Comparison of ENCODE assay signal across 8 cellular contexts in genomic region chr2:172234716-172235661, GRCh38.
A peak's percentile ranks its signal among the peaks of the same experiment; 100 is the strongest.
DNase-seq lines count a peak whose midpoint lies in the region; ATAC-seq and TF ChIP-seq lines count a peak whose summit lies in the region.

No MANE protein-coding gene starts in this region.

- peaks cover 0 to 8% of the 10 kb centered on the region in 2 donors for H3K27me3 ChIP-seq in right lobe of liver

- H3K4me3 Mint-ChIP-seq in stimulated activated naive CD8-positive, alpha-beta T cell treated with anti-CD3 and anti-CD28 coated beads, Interleukin-15, amount 100 ng/mL, for 72 hours: peak overlapping the region; percentile 84 to 85

- no peak overlapping the region for H3K27ac ChIP-seq in right lobe of liver

- DNase-seq in NCI-H1436 (lab: John Stamatoyannopoulos, UW) (peak; percentile 59), NCI-H1436 treated with DMSO at 0.1 percent for 48 hours (lab: John Stamatoyannopoulos, UW) (no peak), SHP77 (lab: John Stamatoyannopoulos, UW) (peak; percentile 58 to 64), cardiac fibroblast (ENCODE audit: low read depth in 2 of 2) (no peak), right lobe of liver (no peak)
- peak in 1 of 2 donors; percentile 10 for DNase-seq in stimulated activated naive CD8-positive, alpha-beta T cell treated with anti-CD3 and anti-CD28 coated beads, Interleukin-15, amount 100 ng/mL, for 72 hours

- peak; percentile 24 to 69 (median 54) for ATAC-seq in right lobe of liver
- peak; percentile 72 for ATAC-seq in stimulated activated naive CD8-positive, alpha-beta T cell treated with anti-CD3 and anti-CD28 coated beads, Interleukin-15, amount 100 ng/mL, for 72 hours
- no peak for ATAC-seq in HG02759 (IDR thresholded peaks at IDR 0.05; ENCODE audit: unreplicated experiment)
- no peak for ATAC-seq in HG02798 (IDR thresholded peaks at IDR 0.05; ENCODE audit: poor library complexity, unreplicated experiment)

- peaks cover 0 to 8% (median 0%) of the 10 kb centered on the region in 4 donors for H3K4me1 ChIP-seq in right lobe of liver

- no peaks in the 10 kb centered on the region for H3K9me3 ChIP-seq in right lobe of liver

- no peaks in the 10 kb centered on the region for H3K9me3 Mint-ChIP-seq in stimulated activated naive CD8-positive, alpha-beta T cell treated with anti-CD3 and anti-CD28 coated beads, Interleukin-15, amount 100 ng/mL, for 72 hours

- 2% methylated on average over 23 of the region's 64 CpGs for WGBS in right lobe of liver (ENCODE audit: insufficient coverage, low coverage, low lambda C conversion rate, missing lambda C conversion rate)

- peaks cover 18% of the 10 kb centered on the region for H3K4me1 Mint-ChIP-seq in stimulated activated naive CD8-positive, alpha-beta T cell treated with anti-CD3 and anti-CD28 coated beads, Interleukin-15, amount 100 ng/mL, for 72 hours

- H3K4me3 ChIP-seq in cardiac fibroblast (replicated peaks in 1 of 2; ENCODE audit: low read depth in 2 of 2, low read length in 2 of 2) (peak overlapping the region; percentile 38 to 39), right lobe of liver (peak overlapping the region; percentile 16 to 19 (median 16))

- TF ChIP-seq CTCF in cardiac fibroblast (IDR thresholded peaks at IDR 0.05; ENCODE audit: low read depth, low read length) (no peak), right lobe of liver (IDR thresholded peaks at IDR 0.05) (no peak)

- TF ChIP-seq POLR2A in right lobe of liver (IDR thresholded peaks at IDR 0.05): no peak

- intact Hi-C loops in right lobe of liver (cut with DNase I): no loop called here

- H3K27me3 Mint-ChIP-seq in stimulated activated naive CD8-positive, alpha-beta T cell treated with anti-CD3 and anti-CD28 coated beads, Interleukin-15, amount 100 ng/mL, for 72 hours: peaks cover 46% of the 10 kb centered on the region

- H3K36me3 ChIP-seq in right lobe of liver: no peaks in the 10 kb centered on the region

- peak overlapping the region in 1 of 2 donors; percentile 30 for H3K27ac Mint-ChIP-seq in stimulated activated naive CD8-positive, alpha-beta T cell treated with anti-CD3 and anti-CD28 coated beads, Interleukin-15, amount 100 ng/mL, for 72 hours

Comparison
In these comparisons a context has a peak if more than half of its experiments do, and no peak if none do; other contexts are left out.
1. DNase-seq: peak in NCI-H1436 (single experiment) and SHP77 (2 of 2); none in NCI-H1436 treated with DMSO at 0.1 percent for 48 hours (single experiment), cardiac fibroblast (0 of 2) and right lobe of liver (0 of 3).
2. ATAC-seq: peak in right lobe of liver (4 of 4) and stimulated activated naive CD8-positive, alpha-beta T cell treated with anti-CD3 and anti-CD28 coated beads, Interleukin-15, amount 100 ng/mL, for 72 hours (single experiment); none in HG02759 (single experiment) and HG02798 (single experiment).